In the genomic region with DNA sequence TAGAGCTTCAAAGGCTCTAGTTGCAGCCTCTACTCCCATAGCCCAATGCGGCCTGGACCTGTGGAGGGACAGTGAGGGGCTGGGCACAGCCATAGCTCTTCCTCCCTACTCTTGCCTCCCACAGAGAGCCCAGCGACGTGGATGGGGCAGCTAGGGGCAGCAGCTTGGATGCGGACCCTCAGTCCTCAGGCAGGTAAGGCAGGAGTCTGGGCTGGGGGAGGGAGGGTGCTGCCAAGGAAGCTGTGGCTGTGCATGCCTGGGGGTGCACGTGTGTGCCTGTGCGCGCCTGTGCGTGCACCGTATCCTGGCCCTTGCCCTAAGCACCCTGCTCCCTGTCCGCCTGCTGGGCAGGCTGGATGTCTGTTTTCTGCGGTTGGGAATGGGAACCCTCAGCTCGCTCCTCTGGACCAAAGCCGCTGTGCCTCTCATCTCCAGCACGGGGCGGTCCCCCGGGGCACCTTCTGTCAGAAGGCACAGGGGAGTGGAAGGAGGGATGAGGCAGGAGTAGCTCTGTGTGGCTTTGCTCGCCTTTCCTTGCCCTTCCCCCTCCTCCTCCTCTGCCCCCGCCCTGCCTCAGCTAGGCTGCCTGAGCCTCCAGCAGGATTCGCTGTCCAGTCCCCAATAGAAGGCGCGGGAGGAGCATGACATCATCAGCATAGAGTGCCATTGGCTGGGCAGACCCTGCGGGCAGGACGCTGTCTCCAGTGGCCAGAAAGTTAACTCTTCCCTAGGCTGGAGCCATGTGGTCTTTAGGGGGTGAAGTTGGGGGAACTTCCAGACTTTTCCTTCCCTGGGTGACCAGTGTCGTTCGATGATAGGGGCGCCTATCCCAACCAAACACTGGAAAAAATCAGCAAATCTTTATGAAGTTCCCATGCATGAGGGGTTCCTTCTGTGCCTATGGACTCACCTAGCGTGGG, we compare ENCODE assay signal across 8 cellular contexts. TPM values are rescaled to one million over a fixed set of nuclear protein-coding genes. Genes with fewer than 3 reads are reported as not detected.
DNase-seq lines count a peak whose midpoint lies in the region; ATAC-seq and TF ChIP-seq lines count a peak whose summit lies in the region.

No MANE protein-coding gene starts in this region.

- H3K9me3 ChIP-seq in Karpas-422 (ENCODE audit: low read length) (no peaks in the 10 kb centered on the region), gastrocnemius medialis (no peaks in the 10 kb centered on the region)

- H3K9ac ChIP-seq in Karpas-422 (ENCODE audit: low read length): peak overlapping the region; percentile 24; the same call in 1 of the 2 replicates

- H4K20me1 ChIP-seq in Karpas-422 (ENCODE audit: insufficient read depth, low read depth, low read length): no peaks in the 10 kb centered on the region

- ATAC-seq in gastrocnemius medialis: peak; percentile 97 to 98

- H3K36me3 ChIP-seq in Karpas-422 (ENCODE audit: insufficient read depth, low read length) (no peaks in the 10 kb centered on the region), gastrocnemius medialis (no peaks in the 10 kb centered on the region)

- H2AFZ ChIP-seq in Karpas-422 (ENCODE audit: low read length): no peak overlapping the region

- in situ Hi-C loops in gastrocnemius medialis (cut with MboI; ENCODE audit: low sequenced_read_pairs in 4 of 4): no loop called here

- intact Hi-C loops in gastrocnemius medialis (cut with DNase I; ENCODE audit: low total_unique reads): no loop called here

- H3K9me2 ChIP-seq in Karpas-422 (replicated peaks; ENCODE audit: insufficient read depth, low read length): no peaks in the 10 kb centered on the region

- peaks cover 9% of the 10 kb centered on the region for H3K4me1 ChIP-seq in Karpas-422 (ENCODE audit: low read length)
- H3K4me1 ChIP-seq in gastrocnemius medialis: peaks cover 40 to 51% of the 10 kb centered on the region in 2 donors

- TF ChIP-seq CTCF in choroid plexus epithelial cell (conservative IDR thresholded peaks at IDR 0.05; ENCODE audit: low read depth, low read length) (peak; percentile 22), gastrocnemius medialis (IDR thresholded peaks at IDR 0.05 in 4 of 5, conservative IDR thresholded peaks at IDR 0.05 in 1 of 5) (peak; percentile 18 to 31 (median 31))

- no peaks in the 10 kb centered on the region for H3K27me3 ChIP-seq in Karpas-422 (ENCODE audit: low read length)
- H3K27me3 ChIP-seq in gastrocnemius medialis: peaks cover 0 to 13% (median 4%) of the 10 kb centered on the region in 3 donors

- no peak overlapping the region for H3K27ac ChIP-seq in Karpas-422 (ENCODE audit: low read length)
- H3K27ac ChIP-seq in gastrocnemius medialis: peak overlapping the region; percentile 73 to 82 (median 76)

- H3K4me2 ChIP-seq in Karpas-422 (ENCODE audit: low read depth, low read length, poor library complexity, severe bottlenecking): peak overlapping the region; percentile 26

- H3K4me3 ChIP-seq in Karpas-422 (ENCODE audit: low read length) (no peak overlapping the region), choroid plexus epithelial cell (ENCODE audit: low read depth, low read length) (peak overlapping the region; percentile 54), gastrocnemius medialis (peak overlapping the region; percentile 47 to 62 (median 52))

- peak; percentile 44 to 63 for TF ChIP-seq POLR2A in gastrocnemius medialis (IDR thresholded peaks at IDR 0.05)

- no peaks in the 10 kb centered on the region for H3K79me2 ChIP-seq in Karpas-422 (ENCODE audit: low read length)

- DNase-seq in EL (peak; percentile 96), Karpas-422 (peak; percentile 94), choroid plexus epithelial cell (ENCODE audit: low read depth) (peak; percentile 97), inferior parietal cortex (ENCODE audit: extremely low spot score) (peak; percentile 96), gastrocnemius medialis (peak; percentile 94 to 95), NCI-H446 treated with DMSO at 0.1 percent for 48 hours (lab: John Stamatoyannopoulos, UW) (no peak), NK-92 (lab: John Stamatoyannopoulos, UW; ENCODE audit: unreplicated experiment) (no peak)

TF ChIP-seq in PFSK-1, 5 proteins besides CTCF, POLR2A, EP300 and RAD21:
- TF ChIP-seq SIN3A (IDR thresholded peaks at IDR 0.05; ENCODE audit: borderline replicate concordance, insufficient read depth, low read length): no peak
- peak; percentile 60 for TF ChIP-seq FOXP2 (optimal IDR thresholded peaks at IDR 0.05; ENCODE audit: borderline replicate concordance, extremely low read depth, extremely low read length, insufficient read depth)
- 0 out of 2 replicates have a peak, but pooled peaks have one; percentile 30 for TF ChIP-seq POLR2AphosphoS5 (IDR thresholded peaks at IDR 0.05; ENCODE audit: low read depth, low read length)
TF ChIP-seq in PFSK-1: peak in this region for 2.

RNA-seq across cellular contexts. Expression of a gene that starts 0.8 kb away (rescaled TPM):
- 0.37 and 0.69 TPM in 2 replicates for total RNA-seq in Karpas-422 (2014; rRNA removed; shearing (Covaris generic); ENCODE audit: low replicate concordance)
- 0.88 TPM for polyA plus RNA-seq in PFSK-1 (2012; ENCODE audit: insufficient read length, low read depth)
- total RNA-seq in gastrocnemius medialis: 1 to 10 TPM in 2 of 4 donors, under 1 TPM in 1, not detected in 1; 0.33 to 3.7 (median 1.1) TPM

RNA-seq across cellular contexts. Expression of a gene that starts 3.1 kb away (rescaled TPM):
- 0.07 TPM in 1 of 2 replicates, not detected in the other for total RNA-seq in Karpas-422 (2014; rRNA removed; shearing (Covaris generic); ENCODE audit: low replicate concordance)
- polyA plus RNA-seq in PFSK-1 (2012; ENCODE audit: insufficient read length, low read depth): 0.39 TPM
- total RNA-seq in gastrocnemius medialis: 10 to 100 TPM in 2 of 4 donors, 1 to 10 TPM in 2; 8.1 to 19.7 (median 10.6) TPM

RNA-seq across cellular contexts. Expression of a gene that starts 39.4 kb away (rescaled TPM):
- total RNA-seq in Karpas-422 (2014; rRNA removed; shearing (Covaris generic); ENCODE audit: low replicate concordance): 5.1 and 5.4 TPM in 2 replicates
- 19.3 TPM for polyA plus RNA-seq in PFSK-1 (2012; ENCODE audit: insufficient read length, low read depth)
- total RNA-seq in gastrocnemius medialis: 10 to 100 TPM; 11.4 to 29.8 (median 23.3) TPM

RNA-seq across cellular contexts. Expression of a gene that starts 45.0 kb away (rescaled TPM):
- total RNA-seq in Karpas-422 (2014; rRNA removed; shearing (Covaris generic); ENCODE audit: low replicate concordance): not detected in 2 replicates
- polyA plus RNA-seq in PFSK-1 (2012; ENCODE audit: insufficient read length, low read depth): not detected
- 10 to 100 TPM; 13.6 to 31.1 (median 27.4) TPM for total RNA-seq in gastrocnemius medialis

Comparison
In these comparisons a context has a peak if more than half of its experiments do, and no peak if none do; other contexts are left out.
1. DNase-seq: peak in EL (single experiment), Karpas-422 (single experiment), choroid plexus epithelial cell (single experiment), inferior parietal cortex (single experiment) and gastrocnemius medialis (2 of 2); none in NCI-H446 treated with DMSO at 0.1 percent for 48 hours (single experiment) and NK-92 (single experiment).